ENCODE assay signal across 10 cellular contexts in genomic region chr3:129616713-129617112, GRCh38.
DNase-seq lines count a peak whose midpoint lies in the region; ATAC-seq and TF ChIP-seq lines count a peak whose summit lies in the region.
"Had no signal": no experiment of that assay in that cellular context is flagged by ENCODE, and none has a peak within 500 bp of the region (broad histone marks: within the 10 kb centered on the region; RNA-seq: fewer than 3 reads in every experiment).

No MANE protein-coding gene starts in this region.

- DNase-seq in CD1c-positive myeloid dendritic cell (ENCODE audit: extremely low spot score) (peak; percentile 93), MV-4-11 (lab: John Stamatoyannopoulos, UW) (peak; percentile 62), fibroblast of peridontal ligament (ENCODE audit: extremely low read depth) (peak; percentile 69), OCI-M2 (lab: John Stamatoyannopoulos, UW; ENCODE audit: unreplicated experiment) (no peak)
- DNase-seq in NK-92 treated with Interleukin-12 subunit alpha and Interleukin-12 subunit beta, amount 100 ng/mL, for 24 hours (lab: John Stamatoyannopoulos, UW) = no peak
- DNase-seq: KG1, naive B cell had no signal

- H3K4me3 ChIP-seq in parathyroid adenoma (ENCODE audit: low read depth, low read length) = no peak overlapping the region

- no peaks in the 10 kb centered on the region for H3K36me3 ChIP-seq in parathyroid adenoma (ENCODE audit: control insufficient read depth, insufficient read depth, low read length)

- no peaks in the 10 kb centered on the region for H3K79me2 ChIP-seq in parathyroid adenoma

- H2AFZ ChIP-seq in parathyroid adenoma = no peak overlapping the region

- ATAC-seq in HG02885 (IDR thresholded peaks at IDR 0.05; ENCODE audit: poor library complexity, unreplicated experiment) (no peak), GM21360 (IDR thresholded peaks at IDR 0.05; ENCODE audit: unreplicated experiment) (no peak)

- no peaks in the 10 kb centered on the region for H3K27me3 ChIP-seq in parathyroid adenoma (ENCODE audit: control insufficient read depth, insufficient read depth, low read length)

- no peaks in the 10 kb centered on the region for H3K9me3 ChIP-seq in parathyroid adenoma (ENCODE audit: control insufficient read depth, low read length)

- no peak for TF ChIP-seq CTCF in parathyroid adenoma (IDR thresholded peaks at IDR 0.05)

- H3K9ac ChIP-seq in parathyroid adenoma = no peak overlapping the region

- H3K27ac ChIP-seq in parathyroid adenoma = peak overlapping the region; percentile 44

- no peaks in the 10 kb centered on the region for H3K4me1 ChIP-seq in parathyroid adenoma

- H3K4me2 ChIP-seq in parathyroid adenoma (ENCODE audit: low read length) = no peak overlapping the region

Comparison
In these comparisons a context has a peak if more than half of its experiments do, and no peak if none do; other contexts are left out.
1. DNase-seq: peak in CD1c-positive myeloid dendritic cell (single experiment), MV-4-11 (single experiment) and fibroblast of peridontal ligament (single experiment); none in NK-92 treated with Interleukin-12 subunit alpha and Interleukin-12 subunit beta, amount 100 ng/mL, for 24 hours (single experiment) and OCI-M2 (single experiment).